Comparison of ENCODE assay signal across 27 cellular contexts in genomic region chr3:182018361-182018760, GRCh38.
"Had no signal": no experiment of that assay in that cellular context is flagged by ENCODE, and none has a peak within 500 bp of the region (broad histone marks: within the 10 kb centered on the region; RNA-seq: fewer than 3 reads in every experiment).

No MANE protein-coding gene starts in this region.

- H3K4me3 ChIP-seq: pancreas, prostate gland, right lobe of liver, sigmoid colon, stomach, thoracic aorta, thyroid gland, tibial nerve, upper lobe of right lung, uterus had no signal

- H3K36me3 ChIP-seq: neutrophil, pancreas, prostate gland, right lobe of liver, sigmoid colon, stomach, thoracic aorta, thyroid gland, tibial nerve, upper lobe of right lung, uterus had no signal

- DNase-seq: naive thymus-derived CD8-positive, alpha-beta T cell; nephron progenitor cell; nucleus accumbens; pancreas; right cardiac atrium; right lobe of liver; sigmoid colon; small intestine; stimulated activated CD4-positive, alpha-beta T cell treated with anti-CD3 and anti-CD28 coated beads, Interleukin-15, amount 100 ng/mL, for 24 hours; stimulated activated CD4-positive, alpha-beta T cell treated with anti-CD3 and anti-CD28 coated beads, Interleukin-2, amount 100 ng/mL, for 24 hours; stimulated activated CD4-positive, alpha-beta T cell treated with anti-CD3 and anti-CD28 coated beads, Interleukin-2, amount 100 ng/mL, for 48 hours; stimulated activated CD4-positive, alpha-beta T cell treated with anti-CD3 and anti-CD28 coated beads, Interleukin-4, amount 100 ng/mL, for 24 hours; stimulated activated naive B cell treated with anti-CD40 and anti-IgM and Interleukin-4, amounts not matched to agents 10 μg/mL and 1 μg/mL and 100 μg/mL, for 72 hours; stimulated activated naive CD4-positive, alpha-beta T cell treated with Interleukin-2 at 50 U/mL for 16 hours; stomach; thyroid gland; trophoblast cell; upper lobe of right lung; uterus had no signal

- ATAC-seq: naive thymus-derived CD8-positive, alpha-beta T cell; natural killer cell treated with Interleukin-12 subunit alpha and Interleukin-12 subunit beta and Interleukin-15 and Interleukin-18, amount 100 ng/mL, for 72 hours; pancreas; right cardiac atrium; right lobe of liver; stimulated activated effector memory CD8-positive, alpha-beta T cell treated with anti-CD3 and anti-CD28 coated beads, Interleukin-12 subunit alpha, Interleukin-12 subunit beta, amount 100 ng/mL, for 72 hours; stimulated activated naive B cell treated with anti-CD40 and anti-IgM and Interleukin-4, amounts not matched to agents 10 μg/mL and 1 μg/mL and 100 μg/mL, for 72 hours; upper lobe of right lung had no signal

- H3K4me1 ChIP-seq: pancreas, prostate gland, right lobe of liver, sigmoid colon, stomach, thyroid gland, tibial nerve, upper lobe of right lung, uterus had no signal

- H3K27ac Mint-ChIP-seq: naive thymus-derived CD8-positive, alpha-beta T cell; natural killer cell treated with Interleukin-12 subunit alpha and Interleukin-12 subunit beta and Interleukin-15 and Interleukin-18, amount 100 ng/mL, for 72 hours; nephron progenitor cell; stimulated activated effector memory CD8-positive, alpha-beta T cell treated with anti-CD3 and anti-CD28 coated beads, Interleukin-12 subunit alpha, Interleukin-12 subunit beta, amount 100 ng/mL, for 72 hours; stimulated activated naive B cell treated with anti-CD40 and anti-IgM and Interleukin-4, amounts not matched to agents 10 μg/mL and 1 μg/mL and 100 μg/mL, for 72 hours; stimulated activated naive CD8-positive, alpha-beta T cell treated with anti-CD3 and anti-CD28 coated beads, Interleukin-15, Interleukin-2, amounts not matched to agents 100 ng/mL and 50 ng/mL, for 24 hours had no signal

- H3K4me3 Mint-ChIP-seq: naive thymus-derived CD8-positive, alpha-beta T cell; natural killer cell treated with Interleukin-12 subunit alpha and Interleukin-12 subunit beta and Interleukin-15 and Interleukin-18, amount 100 ng/mL, for 72 hours; nephron progenitor cell; neural crest cell; stimulated activated effector memory CD8-positive, alpha-beta T cell treated with anti-CD3 and anti-CD28 coated beads, Interleukin-12 subunit alpha, Interleukin-12 subunit beta, amount 100 ng/mL, for 72 hours; stimulated activated naive B cell treated with anti-CD40 and anti-IgM and Interleukin-4, amounts not matched to agents 10 μg/mL and 1 μg/mL and 100 μg/mL, for 72 hours; stimulated activated naive CD8-positive, alpha-beta T cell treated with anti-CD3 and anti-CD28 coated beads, Interleukin-15, Interleukin-2, amounts not matched to agents 100 ng/mL and 50 ng/mL, for 24 hours had no signal

- H3K9me3 Mint-ChIP-seq: nephron progenitor cell; neural crest cell; stimulated activated naive CD8-positive, alpha-beta T cell treated with anti-CD3 and anti-CD28 coated beads, Interleukin-15, Interleukin-2, amounts not matched to agents 100 ng/mL and 50 ng/mL, for 24 hours had no signal

- FAIRE-seq: pancreas, small intestine had no signal

- H3K9me3 ChIP-seq: neutrophil, pancreas, prostate gland, right lobe of liver, sigmoid colon, stomach, thoracic aorta, thyroid gland, tibial nerve, upper lobe of right lung, uterus had no signal

- H3K36me3 Mint-ChIP-seq: naive thymus-derived CD8-positive, alpha-beta T cell; natural killer cell treated with Interleukin-12 subunit alpha and Interleukin-12 subunit beta and Interleukin-15 and Interleukin-18, amount 100 ng/mL, for 72 hours; stimulated activated effector memory CD8-positive, alpha-beta T cell treated with anti-CD3 and anti-CD28 coated beads, Interleukin-12 subunit alpha, Interleukin-12 subunit beta, amount 100 ng/mL, for 72 hours; stimulated activated naive B cell treated with anti-CD40 and anti-IgM and Interleukin-4, amounts not matched to agents 10 μg/mL and 1 μg/mL and 100 μg/mL, for 72 hours had no signal

- H3K27me3 Mint-ChIP-seq: natural killer cell treated with Interleukin-12 subunit alpha and Interleukin-12 subunit beta and Interleukin-15 and Interleukin-18, amount 100 ng/mL, for 72 hours; stimulated activated naive B cell treated with anti-CD40 and anti-IgM and Interleukin-4, amounts not matched to agents 10 μg/mL and 1 μg/mL and 100 μg/mL, for 72 hours; stimulated activated naive CD8-positive, alpha-beta T cell treated with anti-CD3 and anti-CD28 coated beads, Interleukin-15, Interleukin-2, amounts not matched to agents 100 ng/mL and 50 ng/mL, for 24 hours had no signal

- H3K27ac ChIP-seq: neutrophil, pancreas, prostate gland, right lobe of liver, sigmoid colon, stomach, thoracic aorta, thyroid gland, tibial nerve, upper lobe of right lung, uterus had no signal

- H3K27me3 ChIP-seq: neutrophil, pancreas, right lobe of liver, sigmoid colon, stomach, thyroid gland, tibial nerve, upper lobe of right lung, uterus had no signal

- H3K4me1 Mint-ChIP-seq: naive thymus-derived CD8-positive, alpha-beta T cell; neural crest cell; stimulated activated effector memory CD8-positive, alpha-beta T cell treated with anti-CD3 and anti-CD28 coated beads, Interleukin-12 subunit alpha, Interleukin-12 subunit beta, amount 100 ng/mL, for 72 hours; stimulated activated naive B cell treated with anti-CD40 and anti-IgM and Interleukin-4, amounts not matched to agents 10 μg/mL and 1 μg/mL and 100 μg/mL, for 72 hours had no signal
